ENCODE assay signal across 1 cellular context in the genomic region with DNA sequence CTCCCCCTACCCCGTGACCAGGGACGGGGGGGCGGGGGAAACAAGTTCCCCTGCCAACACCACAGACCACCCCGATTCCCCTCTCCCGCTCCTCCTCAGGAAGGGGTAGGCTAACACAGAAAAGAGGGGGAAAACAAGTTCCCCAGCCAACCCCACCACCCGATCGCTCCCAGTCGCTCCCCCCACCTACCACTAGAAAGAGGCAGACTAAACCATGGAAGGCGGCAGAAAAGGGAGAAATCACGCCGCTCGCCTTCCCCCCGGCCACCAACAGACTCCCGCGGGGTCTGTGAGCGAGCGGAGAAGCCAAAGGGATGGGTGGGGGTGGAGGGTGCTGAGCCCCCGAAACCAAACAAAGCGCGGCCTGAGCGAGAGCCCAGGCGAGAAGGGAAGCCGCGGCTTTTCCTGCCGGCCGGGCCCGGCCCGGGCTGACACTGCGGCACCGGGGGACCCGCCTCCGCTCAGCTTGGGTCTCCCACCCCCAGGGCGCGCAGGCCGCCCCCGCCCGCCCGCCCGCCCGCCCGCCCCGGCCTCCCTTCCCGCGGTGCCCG.
TF ChIP-seq lines count a peak whose summit lies in the region.

No MANE protein-coding gene starts in this region.

TF ChIP-seq in GM12878, 131 proteins besides CTCF, POLR2A, EP300 and RAD21 (continued from another document):
- TF ChIP-seq PKNOX1 (IDR thresholded peaks at IDR 0.05) (no peak), ZSCAN29 (IDR thresholded peaks at IDR 0.05) (no peak), RAD51 (IDR thresholded peaks at IDR 0.05) (no peak; the same call in 1 of the 2 replicates), RUNX3 (IDR thresholded peaks at IDR 0.05; ENCODE audit: low read length) (peak; percentile 21; the same call in 1 of the 2 replicates), STAT1 (conservative IDR thresholded peaks at IDR 0.05) (no peak), CEBPB (IDR thresholded peaks at IDR 0.05; ENCODE audit: borderline replicate concordance in 1 of 2, low read depth in 2 of 2, low read length in 2 of 2) (no peak)
